ENCODE assay signal across 12 cellular contexts in genomic region chr7:36272567-36273269, GRCh38.
A peak's percentile ranks its signal among the peaks of the same experiment; 100 is the strongest.
DNase-seq lines count a peak whose midpoint lies in the region; ATAC-seq and TF ChIP-seq lines count a peak whose summit lies in the region.
"Had no signal": no experiment of that assay in that cellular context is flagged by ENCODE, and none has a peak within 500 bp of the region (broad histone marks: within the 10 kb centered on the region; RNA-seq: fewer than 3 reads in every experiment).

No MANE protein-coding gene starts in this region.

- no peak overlapping the region for H3K4me3 Mint-ChIP-seq in HFFc6
- no peak overlapping the region for H3K4me3 Mint-ChIP-seq in central memory CD8-positive, alpha-beta T cell
- H3K4me3 Mint-ChIP-seq in T-cell: no peak overlapping the region
- H3K4me3 Mint-ChIP-seq: activated CD4-positive, alpha-beta T cell treated with anti-CD3 and anti-CD28 coated beads, Interleukin-2, amount 10 ng/mL, durations not matched to agents 24 days and 14 days; brain; natural killer cell had no signal

- no peaks in the 10 kb centered on the region; the same call in 1 of the 2 replicates for H3K27me3 Mint-ChIP-seq in HFFc6 (ENCODE audit: insufficient read depth)
- H3K27me3 Mint-ChIP-seq in central memory CD8-positive, alpha-beta T cell: no peaks in the 10 kb centered on the region
- no peaks in the 10 kb centered on the region for H3K27me3 Mint-ChIP-seq in T-cell
- H3K27me3 Mint-ChIP-seq: activated CD4-positive, alpha-beta T cell treated with anti-CD3 and anti-CD28 coated beads, Interleukin-2, amount 10 ng/mL, durations not matched to agents 24 days and 14 days; brain had no signal

- H3K36me3 Mint-ChIP-seq in HFFc6 (ENCODE audit: low read depth) (no peaks in the 10 kb centered on the region), T-cell (no peaks in the 10 kb centered on the region)
- no peaks in the 10 kb centered on the region for H3K36me3 Mint-ChIP-seq in central memory CD8-positive, alpha-beta T cell (ENCODE audit: insufficient read depth)
- H3K36me3 Mint-ChIP-seq: natural killer cell had no signal

- H3K4me1 Mint-ChIP-seq in HFFc6 (ENCODE audit: low read depth): no peaks in the 10 kb centered on the region
- H3K4me1 Mint-ChIP-seq in central memory CD8-positive, alpha-beta T cell: peaks cover 4% of the 10 kb centered on the region
- peaks cover 9 to 15% (median 9%) of the 10 kb centered on the region in 3 donors for H3K4me1 Mint-ChIP-seq in T-cell
- H3K4me1 Mint-ChIP-seq: activated CD4-positive, alpha-beta T cell treated with anti-CD3 and anti-CD28 coated beads, Interleukin-2, amount 10 ng/mL, durations not matched to agents 24 days and 14 days; natural killer cell had no signal

- TF ChIP-seq CTCF in HFFc6 (IDR thresholded peaks at IDR 0.05) (no peak), omental fat pad (IDR thresholded peaks at IDR 0.05) (no peak)

- ATAC-seq in central memory CD8-positive, alpha-beta T cell (replicated peaks; ENCODE audit: extremely low read depth, poor library complexity, severe bottlenecking): no peak
- ATAC-seq in omental fat pad (ENCODE audit: low FRiP score) (peak; percentile 44), T-cell (replicated peaks in 1 of 4) (no peak)
- ATAC-seq: natural killer cell had no signal

- DNase-seq in EH (ENCODE audit: low read depth): peak; percentile 24
- peak; percentile 46 for DNase-seq in HFFc6
- no peak for DNase-seq in central memory CD8-positive, alpha-beta T cell (ENCODE audit: low spot score in 2 of 2)
- no peak for DNase-seq in omental fat pad (ENCODE audit: low spot score)
- DNase-seq in cerebellar cortex (ENCODE audit: low spot score): no peak
- DNase-seq in T-cell: no peak
- no peak for DNase-seq in HPDE6-E6E7 (ENCODE audit: extremely low spot score)
- DNase-seq in putamen (ENCODE audit: low spot score): no peak
- DNase-seq: activated CD4-positive, alpha-beta T cell treated with anti-CD3 and anti-CD28 coated beads, Interleukin-2, amount 10 ng/mL, durations not matched to agents 24 days and 14 days; natural killer cell; NCI-H1105 had no signal

- H3K9me3 Mint-ChIP-seq in HFFc6: no peaks in the 10 kb centered on the region
- no peaks in the 10 kb centered on the region for H3K9me3 Mint-ChIP-seq in central memory CD8-positive, alpha-beta T cell
- H3K9me3 Mint-ChIP-seq in T-cell: no peaks in the 10 kb centered on the region
- H3K9me3 Mint-ChIP-seq: activated CD4-positive, alpha-beta T cell treated with anti-CD3 and anti-CD28 coated beads, Interleukin-2, amount 10 ng/mL, durations not matched to agents 24 days and 14 days; natural killer cell had no signal

- POLR2A ChIA-PET in T-cell (lab: Charles Lee): no interaction called here

- H3K27ac Mint-ChIP-seq in HFFc6: no peak overlapping the region
- peak overlapping the region; percentile 33 for H3K27ac Mint-ChIP-seq in central memory CD8-positive, alpha-beta T cell (ENCODE audit: low read depth)
- H3K27ac Mint-ChIP-seq in T-cell: no peak overlapping the region
- H3K27ac Mint-ChIP-seq: activated CD4-positive, alpha-beta T cell treated with anti-CD3 and anti-CD28 coated beads, Interleukin-2, amount 10 ng/mL, durations not matched to agents 24 days and 14 days; natural killer cell had no signal

- CTCF ChIA-PET in T-cell (lab: Charles Lee): interaction anchor here (0.6 to 1.0 kb wide), 2 partner anchors 16 to 209 kb away, joined by 4 to 8 read pairs; no protein-coding TSS in a partner anchor

Comparison
In these comparisons a context has a peak if more than half of its experiments do, and no peak if none do; other contexts are left out.
1. DNase-seq: peak in EH (single experiment) and HFFc6 (single experiment); none in central memory CD8-positive, alpha-beta T cell (0 of 2), omental fat pad (single experiment), cerebellar cortex (single experiment), T-cell (0 of 34), HPDE6-E6E7 (single experiment) and putamen (single experiment).